In the genomic region with DNA sequence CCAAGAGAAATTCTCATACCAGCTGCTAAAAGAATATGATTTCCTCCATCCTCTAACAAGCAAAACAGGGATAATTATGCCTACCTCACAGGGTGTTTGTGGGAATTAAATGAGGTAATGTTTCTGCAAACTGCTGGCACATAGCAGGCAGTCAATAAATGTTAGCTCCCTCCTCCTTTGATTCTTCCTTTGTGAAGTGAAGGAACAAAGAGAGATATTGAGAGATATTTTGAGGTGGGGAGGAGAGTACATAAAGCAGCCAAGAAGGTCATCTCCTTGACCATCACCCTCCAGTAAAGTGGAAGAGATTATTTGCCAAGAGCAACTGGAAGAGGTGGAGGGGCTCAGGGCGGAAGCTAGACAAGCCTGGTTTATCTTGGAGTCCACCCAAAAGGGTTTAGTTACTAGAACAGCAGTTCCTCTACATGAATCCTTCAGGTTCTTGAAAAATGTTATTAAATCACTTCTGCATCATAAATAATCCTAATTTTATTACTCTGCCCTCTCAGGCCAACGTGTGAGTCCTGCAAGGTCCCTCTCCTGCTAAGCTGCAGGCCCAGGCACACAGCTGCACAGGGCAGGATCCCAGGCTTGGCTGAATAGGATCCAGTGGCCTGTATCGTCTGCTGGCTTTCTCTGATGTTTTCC, we compare ENCODE assay signal across 15 cellular contexts. TPM values are rescaled to one million over a fixed set of nuclear protein-coding genes. Genes with fewer than 3 reads are reported as not detected.
DNase-seq lines count a peak whose midpoint lies in the region; FAIRE-seq and TF ChIP-seq lines count a peak whose summit lies in the region.
"Had no signal": no experiment of that assay in that cellular context is flagged by ENCODE, and none has a peak within 500 bp of the region (broad histone marks: within the 10 kb centered on the region; RNA-seq: fewer than 3 reads in every experiment).

No MANE protein-coding gene starts in this region.

- CTCF ChIA-PET in activated CD4-positive, alpha-beta memory T cell treated with anti-CD3 and anti-CD28 coated beads, Interleukin-2, amount 10 ng/mL, durations not matched to agents 7 days and 5 days (lab: Charles Lee): no interaction called here

- no peak for FAIRE-seq in GM19239 (lab: Jason Lieb, UNC)
- FAIRE-seq: H1, RCC 7860 had no signal

- DNase-seq in Daoy (ENCODE audit: low read depth): peak; percentile 52
- peak; percentile 13 to 44 for DNase-seq in NCI-H446 (lab: John Stamatoyannopoulos, UW)
- DNase-seq in endothelial cell (ENCODE audit: low spot score): no peak
- no peak for DNase-seq in neural crest cell (ENCODE audit: low read depth, low spot score)
- no peak for DNase-seq in GM19239 (ENCODE audit: insufficient read length, low spot score)
- no peak for DNase-seq in activated T-cell treated with anti-CD3 and anti-CD28 coated beads, Interleukin-2, amount 50 U/mL, for 1 hour
- DNase-seq in A172 (ENCODE audit: low spot score): no peak
- DNase-seq in activated CD4-positive, alpha-beta memory T cell treated with anti-CD3 and anti-CD28 coated beads, Interleukin-2, amount 10 ng/mL, durations not matched to agents 7 days and 5 days: no peak
- DNase-seq: activated CD8-positive, alpha-beta memory T cell treated with anti-CD3 and anti-CD28 coated beads, Interleukin-2, amount 50 U/mL, for 48 hours; activated naive CD8-positive, alpha-beta T cell treated with anti-CD3 and anti-CD28 coated beads for 36 hours; NCI-H1048; NCI-H524; nucleus accumbens had no signal

- peaks cover 3% of the 10 kb centered on the region for H3K36me3 Mint-ChIP-seq in endothelial cell (ENCODE audit: low read depth, unreplicated experiment)
- no peaks in the 10 kb centered on the region for H3K36me3 Mint-ChIP-seq in neural crest cell (ENCODE audit: low read depth)
- H3K36me3 Mint-ChIP-seq in activated CD4-positive, alpha-beta memory T cell treated with anti-CD3 and anti-CD28 coated beads, Interleukin-2, amount 10 ng/mL, durations not matched to agents 7 days and 5 days (ENCODE audit: low read depth): no peaks in the 10 kb centered on the region
- H3K36me3 Mint-ChIP-seq: activated naive CD8-positive, alpha-beta T cell treated with anti-CD3 and anti-CD28 coated beads for 36 hours had no signal

- POLR2A ChIA-PET in activated CD4-positive, alpha-beta memory T cell treated with anti-CD3 and anti-CD28 coated beads, Interleukin-2, amount 10 ng/mL, durations not matched to agents 7 days and 5 days (lab: Charles Lee): no interaction called here

- H3K4me3 Mint-ChIP-seq in endothelial cell (ENCODE audit: unreplicated experiment): no peak overlapping the region
- H3K4me3 Mint-ChIP-seq in neural crest cell: no peak overlapping the region
- H3K4me3 Mint-ChIP-seq in activated CD4-positive, alpha-beta memory T cell treated with anti-CD3 and anti-CD28 coated beads, Interleukin-2, amount 10 ng/mL, durations not matched to agents 7 days and 5 days: no peak overlapping the region
- H3K4me3 Mint-ChIP-seq: activated naive CD8-positive, alpha-beta T cell treated with anti-CD3 and anti-CD28 coated beads for 36 hours had no signal

- H3K4me1 Mint-ChIP-seq in endothelial cell (ENCODE audit: unreplicated experiment) (peaks cover 17% of the 10 kb centered on the region), neural crest cell (peaks cover 12% of the 10 kb centered on the region)
- H3K4me1 Mint-ChIP-seq in activated CD4-positive, alpha-beta memory T cell treated with anti-CD3 and anti-CD28 coated beads, Interleukin-2, amount 10 ng/mL, durations not matched to agents 7 days and 5 days: no peaks in the 10 kb centered on the region
- H3K4me1 Mint-ChIP-seq: activated naive CD8-positive, alpha-beta T cell treated with anti-CD3 and anti-CD28 coated beads for 36 hours had no signal

- TF ChIP-seq CTCF in endothelial cell (IDR thresholded peaks at IDR 0.05; ENCODE audit: unreplicated experiment): no peak
- no peak for TF ChIP-seq CTCF in neural crest cell (conservative IDR thresholded peaks at IDR 0.05)

- no peaks in the 10 kb centered on the region for H3K27me3 Mint-ChIP-seq in endothelial cell (ENCODE audit: unreplicated experiment)
- no peaks in the 10 kb centered on the region for H3K27me3 Mint-ChIP-seq in neural crest cell (ENCODE audit: low read depth)
- no peaks in the 10 kb centered on the region for H3K27me3 Mint-ChIP-seq in activated CD4-positive, alpha-beta memory T cell treated with anti-CD3 and anti-CD28 coated beads, Interleukin-2, amount 10 ng/mL, durations not matched to agents 7 days and 5 days

- no peaks in the 10 kb centered on the region for H3K9me3 Mint-ChIP-seq in endothelial cell (ENCODE audit: unreplicated experiment)
- H3K9me3 Mint-ChIP-seq in neural crest cell: no peaks in the 10 kb centered on the region
- peaks cover under 1% of the 10 kb centered on the region for H3K9me3 Mint-ChIP-seq in activated CD4-positive, alpha-beta memory T cell treated with anti-CD3 and anti-CD28 coated beads, Interleukin-2, amount 10 ng/mL, durations not matched to agents 7 days and 5 days
- H3K9me3 Mint-ChIP-seq: activated naive CD8-positive, alpha-beta T cell treated with anti-CD3 and anti-CD28 coated beads for 36 hours had no signal

- H3K27ac Mint-ChIP-seq in endothelial cell (ENCODE audit: unreplicated experiment) (peak overlapping the region; percentile 30), neural crest cell (ENCODE audit: unreplicated experiment) (peak overlapping the region; percentile 19)
- H3K27ac Mint-ChIP-seq in activated CD4-positive, alpha-beta memory T cell treated with anti-CD3 and anti-CD28 coated beads, Interleukin-2, amount 10 ng/mL, durations not matched to agents 7 days and 5 days: no peak overlapping the region
- H3K27ac Mint-ChIP-seq: activated naive CD8-positive, alpha-beta T cell treated with anti-CD3 and anti-CD28 coated beads for 36 hours had no signal

RNA-seq across cellular contexts. Expression of a gene that starts 35.0 kb away (rescaled TPM):
- total RNA-seq in Daoy (2014; rRNA removed; shearing (Covaris generic)): 11.3 and 18.5 TPM in 2 replicates
- 79.4 TPM for total RNA-seq in endothelial cell (ENCODE audit: unreplicated experiment)
- total RNA-seq in neural crest cell: 40.5 and 42.5 TPM in 2 replicates
- 10.4 and 12.1 TPM in 2 replicates for total RNA-seq in A172 (2014; rRNA removed; shearing (Covaris generic))
- total RNA-seq in activated CD4-positive, alpha-beta memory T cell treated with anti-CD3 and anti-CD28 coated beads, Interleukin-2, amount 10 ng/mL, durations not matched to agents 7 days and 5 days: under 1 TPM; 0.48 to 0.53 TPM

Comparison
In these comparisons a context has a peak if more than half of its experiments do, and no peak if none do; other contexts are left out.
1. DNase-seq: peak in Daoy (single experiment) and NCI-H446 (2 of 2); none in endothelial cell (single experiment), neural crest cell (single experiment), GM19239 (single experiment), activated T-cell treated with anti-CD3 and anti-CD28 coated beads, Interleukin-2, amount 50 U/mL, for 1 hour (single experiment), A172 (single experiment) and activated CD4-positive, alpha-beta memory T cell treated with anti-CD3 and anti-CD28 coated beads, Interleukin-2, amount 10 ng/mL, durations not matched to agents 7 days and 5 days (single experiment).